ENCODE assay signal across 8 cellular contexts in genomic region chr20:43941476-43942212, GRCh38. TPM values are rescaled to one million over a fixed set of nuclear protein-coding genes. Genes with fewer than 3 reads are reported as not detected.
A peak's percentile ranks its signal among the peaks of the same experiment; 100 is the strongest.
DNase-seq lines count a peak whose midpoint lies in the region; ATAC-seq and TF ChIP-seq lines count a peak whose summit lies in the region.

No MANE protein-coding gene starts in this region.

- no peak for TF ChIP-seq CTCF in HCT116 (IDR thresholded peaks at IDR 0.05 in 2 of 3, conservative IDR thresholded peaks at IDR 0.05 in 1 of 3; ENCODE audit: borderline replicate concordance in 1 of 3, insufficient read depth in 1 of 3, low read depth in 2 of 3, low read length in 2 of 3)
- TF ChIP-seq CTCF in left ventricle myocardium inferior (IDR thresholded peaks at IDR 0.05; ENCODE audit: borderline replicate concordance): no peak
- TF ChIP-seq CTCF in neural progenitor cell (IDR thresholded peaks at IDR 0.05): no peak

- no peak for DNase-seq in HCT116 (ENCODE audit: low read depth, low spot score)
- DNase-seq in SKM-1 (lab: John Stamatoyannopoulos, UW; ENCODE audit: unreplicated experiment): peak; percentile 84
- DNase-seq in left ventricle myocardium inferior: no peak
- DNase-seq in neural progenitor cell (ENCODE audit: low spot score): no peak
- DNase-seq in GM03348 (ENCODE audit: low spot score): no peak

- TF ChIP-seq POLR2A in HCT116 (IDR thresholded peaks at IDR 0.05; ENCODE audit: borderline replicate concordance, extremely low read depth, insufficient read depth, insufficient read length): no peak

- H3K27me3 ChIP-seq in BLaER1 treated with 17β-estradiol and CSF1 and Interleukin-3, amounts not matched to agents 10 nM and 100 nM: peaks cover 0 to 5% (median 0%) of the 10 kb centered on the region in 11 experiments; a peak in 1 of 22 replicates
- H3K27me3 ChIP-seq in HCT116 (ENCODE audit: insufficient read depth, low read length) (no peaks in the 10 kb centered on the region), left ventricle myocardium inferior (ENCODE audit: low read depth) (peaks cover 22% of the 10 kb centered on the region), neural progenitor cell (no peaks in the 10 kb centered on the region)

- intact Hi-C loops in HCT116 (cut with micrococcal nuclease) (no loop called here), left ventricle myocardium inferior (cut with micrococcal nuclease) (no loop called here)

- H3K4me1 ChIP-seq in BLaER1 treated with 17β-estradiol and CSF1 and Interleukin-3, amounts not matched to agents 10 nM and 100 nM: peaks cover 91 to 100% (median 99%) of the 10 kb centered on the region in 10 experiments
- H3K4me1 ChIP-seq in HCT116 (ENCODE audit: control insufficient read depth in 1 of 2, insufficient read depth in 2 of 2, low read length in 2 of 2) (peaks cover 50 to 70% of the 10 kb centered on the region in 2 experiments), left ventricle myocardium inferior (peaks cover 37% of the 10 kb centered on the region), neural progenitor cell (no peaks in the 10 kb centered on the region)

- peaks cover 8% of the 10 kb centered on the region for H3K27me3 Mint-ChIP-seq in neural progenitor cell (ENCODE audit: insufficient read depth, low read depth)

- BruUV-seq in HCT116 (replicated peaks; lab: Mats Ljungman, UMichigan): no TSS peak

- H3F3A ChIP-seq in neural progenitor cell (ENCODE audit: low read depth): no peaks in the 10 kb centered on the region

- peak overlapping the region; percentile 46 to 77 (median 67); a peak in 21 of 22 replicates for H3K9ac ChIP-seq in BLaER1 treated with 17β-estradiol and CSF1 and Interleukin-3, amounts not matched to agents 10 nM and 100 nM
- H3K9ac ChIP-seq in HCT116 (ENCODE audit: low read length) (0 out of 2 replicates have a peak overlapping the region, but pooled peaks have one; percentile 51), neural progenitor cell (no peak overlapping the region)

- H3K4me1 Mint-ChIP-seq in neural progenitor cell: peaks cover 5% of the 10 kb centered on the region

- CTCF ChIA-PET in HCT116 (lab: Charles Lee): interaction anchor here (1.0 to 1.4 kb wide), 3 partner anchors 12 to 192 kb away, joined by 3 to 6 read pairs (median 3); no protein-coding TSS in a partner anchor

- H3K9me3 ChIP-seq in BLaER1 treated with 17β-estradiol and CSF1 and Interleukin-3, amounts not matched to agents 10 nM and 100 nM (replicated peaks in 1 of 11): no peaks in the 10 kb centered on the region
- H3K9me3 ChIP-seq in HCT116 (ENCODE audit: control insufficient read depth in 1 of 2, insufficient read depth in 1 of 2, low read depth in 1 of 2, low read length in 2 of 2) (no peaks in the 10 kb centered on the region), left ventricle myocardium inferior (replicated peaks) (no peaks in the 10 kb centered on the region), neural progenitor cell (ENCODE audit: low read depth) (no peaks in the 10 kb centered on the region)

- H3K27ac Mint-ChIP-seq in neural progenitor cell: no peak overlapping the region

- RAD21 ChIA-PET in HCT116 (lab: Charles Lee; ENCODE audit: low non-redundant PET in 1 of 2, low total read pairs in 2 of 2, uncharacterized antibody in 2 of 2, unreplicated experiment in 2 of 2): interaction anchor here in 1 of 2 experiments (0.6 kb wide), 1 partner anchor 45 kb away, joined by 4 read pairs; no protein-coding TSS in a partner anchor

- H3K27ac ChIP-seq in BLaER1 treated with 17β-estradiol and CSF1 and Interleukin-3, amounts not matched to agents 10 nM and 100 nM: peak overlapping the region; percentile 66 to 93 (median 84)
- H3K27ac ChIP-seq in HCT116 (ENCODE audit: low read depth, low read length): peak overlapping the region; percentile 62
- peak overlapping the region; percentile 62 for H3K27ac ChIP-seq in left ventricle myocardium inferior (replicated peaks)
- no peak overlapping the region for H3K27ac ChIP-seq in neural progenitor cell

- POLR2A ChIA-PET in HCT116 (lab: Charles Lee): interaction anchor here (1.7 kb wide), 1 partner anchor 14 kb away, joined by 10 read pairs; no protein-coding TSS in a partner anchor

- H3K79me2 ChIP-seq in HCT116 (ENCODE audit: insufficient read depth, low read length) (peaks cover 14% of the 10 kb centered on the region; the same call in 1 of the 2 replicates), neural progenitor cell (ENCODE audit: low read depth) (no peaks in the 10 kb centered on the region)

- peak overlapping the region; percentile 81 to 96 (median 92) for H3K4me2 ChIP-seq in BLaER1 treated with 17β-estradiol and CSF1 and Interleukin-3, amounts not matched to agents 10 nM and 100 nM
- peak overlapping the region; percentile 75 for H3K4me2 ChIP-seq in HCT116 (ENCODE audit: low read length)
- H3K4me2 ChIP-seq in neural progenitor cell: no peak overlapping the region

- no peaks in the 10 kb centered on the region for H3K9me2 ChIP-seq in HCT116 (ENCODE audit: insufficient read depth)

- no peak overlapping the region for H3K4me3 Mint-ChIP-seq in neural progenitor cell

- peak overlapping the region in 6 of 10 experiments; percentile 11 to 60 (median 42); a peak in 11 of 20 replicates for H3K4me3 ChIP-seq in BLaER1 treated with 17β-estradiol and CSF1 and Interleukin-3, amounts not matched to agents 10 nM and 100 nM
- H3K4me3 ChIP-seq in HCT116 (replicated peaks in 1 of 2; ENCODE audit: low read depth in 1 of 2, low read length in 2 of 2): no peak overlapping the region
- no peak overlapping the region for H3K4me3 ChIP-seq in left ventricle myocardium inferior
- no peak overlapping the region for H3K4me3 ChIP-seq in neural progenitor cell

- no peaks in the 10 kb centered on the region for H3K36me3 ChIP-seq in BLaER1 treated with 17β-estradiol and CSF1 and Interleukin-3, amounts not matched to agents 10 nM and 100 nM
- H3K36me3 ChIP-seq in HCT116 (ENCODE audit: control insufficient read depth in 1 of 2, insufficient read depth in 2 of 2, low read length in 2 of 2) (no peaks in the 10 kb centered on the region), left ventricle myocardium inferior (no peaks in the 10 kb centered on the region), neural progenitor cell (no peaks in the 10 kb centered on the region)

- no peaks in the 10 kb centered on the region for H3K36me3 Mint-ChIP-seq in neural progenitor cell

- peaks cover 0 to 6% (median 0%) of the 10 kb centered on the region in 11 experiments; a peak in 1 of 22 replicates for H4K20me1 ChIP-seq in BLaER1 treated with 17β-estradiol and CSF1 and Interleukin-3, amounts not matched to agents 10 nM and 100 nM
- H4K20me1 ChIP-seq in HCT116 (ENCODE audit: insufficient read depth) (no peaks in the 10 kb centered on the region), neural progenitor cell (ENCODE audit: low read depth) (no peaks in the 10 kb centered on the region)

- ATAC-seq in HCT116: no peak
- no peak for ATAC-seq in HG03025 (IDR thresholded peaks at IDR 0.05; ENCODE audit: low FRiP score, unreplicated experiment)
- ATAC-seq in GM21737 (IDR thresholded peaks at IDR 0.05; ENCODE audit: unreplicated experiment): no peak

- H2AFZ ChIP-seq in HCT116 (ENCODE audit: low read depth, low read length, poor library complexity, severe bottlenecking) (no peak overlapping the region), neural progenitor cell (replicated peaks) (no peak overlapping the region)

- H3K9me3 Mint-ChIP-seq in neural progenitor cell: no peaks in the 10 kb centered on the region

- no peak for TF ChIP-seq RAD21 in HCT116 (IDR thresholded peaks at IDR 0.05; ENCODE audit: low read depth)

TF ChIP-seq in HCT116, 20 proteins besides CTCF, POLR2A, EP300 and RAD21:
- TF ChIP-seq EZH2 (IDR thresholded peaks at IDR 0.05): no peak
- no peak for TF ChIP-seq ATF3 (IDR thresholded peaks at IDR 0.05)
- no peak for TF ChIP-seq ZBTB33 (IDR thresholded peaks at IDR 0.05; ENCODE audit: extremely low read depth, insufficient replicate concordance, low read length)
- no peak for TF ChIP-seq ZFX (IDR thresholded peaks at IDR 0.05)
TF ChIP-seq in HCT116: peak in this region for 0.

RNA-seq across cellular contexts. Expression of gene TOX2, which starts 27.0 kb away (rescaled TPM):
- total RNA-seq in HCT116 (2021; ENCODE audit: unreplicated experiment) (39.6 TPM), left ventricle myocardium inferior (0.30 TPM), neural progenitor cell (ENCODE audit: low replicate concordance) (1.8 TPM in 1 of 2 replicates, not detected in the other)
- polyA plus RNA-seq in HCT116 (2012): 43.2 and 51.3 TPM in 2 replicates

Comparison
In these comparisons a context has a peak if more than half of its experiments do, and no peak if none do; other contexts are left out.
1. H3K4me3 ChIP-seq: peak in BLaER1 treated with 17β-estradiol and CSF1 and Interleukin-3, amounts not matched to agents 10 nM and 100 nM (6 of 10); none in HCT116 (0 of 2), left ventricle myocardium inferior (single experiment) and neural progenitor cell (single experiment).
2. RNA of gene TOX2, which starts 27.0 kb away (total RNA-seq): 39.6 TPM in HCT116 (single experiment); 0.30 TPM in left ventricle myocardium inferior (single experiment) and 1.8 TPM in neural progenitor cell; every median in the first group is over 10 times any median in the second.